Comparison of ENCODE assay signal across 7 cellular contexts in genomic region chr19:6735181-6735891, GRCh38. TPM values are rescaled to one million over a fixed set of nuclear protein-coding genes. Genes with fewer than 3 reads are reported as not detected.
DNase-seq lines count a peak whose midpoint lies in the region; TF ChIP-seq lines count a peak whose summit lies in the region.
"Had no signal": no experiment of that assay in that cellular context is flagged by ENCODE, and none has a peak within 500 bp of the region (broad histone marks: within the 10 kb centered on the region; RNA-seq: fewer than 3 reads in every experiment).

No MANE protein-coding gene starts in this region.

- peaks cover 13 to 20% of the 10 kb centered on the region in 2 donors for H3K36me3 ChIP-seq in thyroid gland

- WGBS in thyroid gland, 2 donors = 82 to 84% methylated on average over 15 of the region's 15 CpGs

- no peak overlapping the region for H3K4me3 ChIP-seq in fibroblast of mammary gland (ENCODE audit: control insufficient read depth, low read depth, low read length)
- H3K4me3 ChIP-seq in thyroid gland (replicated peaks in 1 of 3) = no peak overlapping the region

- no peaks in the 10 kb centered on the region for H3K9me3 Mint-ChIP-seq in activated naive CD4-positive, alpha-beta T cell treated with anti-CD3 and anti-CD28 coated beads for 36 hours
- H3K9me3 Mint-ChIP-seq: CD14-positive monocyte had no signal

- H3K4me1 ChIP-seq in thyroid gland = peaks cover 28 to 29% of the 10 kb centered on the region in 2 donors

- H3K27ac Mint-ChIP-seq in activated naive CD4-positive, alpha-beta T cell treated with anti-CD3 and anti-CD28 coated beads for 36 hours = peak overlapping the region; percentile 98

- TF ChIP-seq CTCF in fibroblast of mammary gland (conservative IDR thresholded peaks at IDR 0.05; ENCODE audit: control insufficient read depth, insufficient read depth, low read depth, low read length) (no peak), thyroid gland (IDR thresholded peaks at IDR 0.05) (no peak)

- TF ChIP-seq POLR2A in thyroid gland (IDR thresholded peaks at IDR 0.05) = no peak

- CTCF ChIA-PET in activated naive CD4-positive, alpha-beta T cell treated with anti-CD3 and anti-CD28 coated beads for 36 hours (lab: Charles Lee) = interaction anchor here (0.5 to 2.2 kb wide), 8 partner anchors 33 to 257 kb away, joined by 3 to 9 read pairs (median 6); partner anchors contain the start of gene TNFSF14

- peaks cover 15% of the 10 kb centered on the region for H3K36me3 Mint-ChIP-seq in activated naive CD4-positive, alpha-beta T cell treated with anti-CD3 and anti-CD28 coated beads for 36 hours (ENCODE audit: low read depth)

- intact Hi-C loops in activated naive CD4-positive, alpha-beta T cell treated with anti-CD3 and anti-CD28 coated beads for 36 hours (cut with micrococcal nuclease) = loop anchor here (5.0 kb wide), 1 partner anchor 203 kb away; the partner anchor contains the start of gene TNFSF9
- intact Hi-C loops in thyroid gland (cut with DNase I) = loop anchor here (5.0 to 10.0 kb wide), 2 partner anchors 103 to 129 kb away; no protein-coding TSS in a partner anchor

- H3K27me3 ChIP-seq in thyroid gland = no peaks in the 10 kb centered on the region

- H3K4me1 Mint-ChIP-seq in activated naive CD4-positive, alpha-beta T cell treated with anti-CD3 and anti-CD28 coated beads for 36 hours (ENCODE audit: low read depth) = peaks cover 31% of the 10 kb centered on the region

- H3K9me3 ChIP-seq in thyroid gland = no peaks in the 10 kb centered on the region

- peak overlapping the region; percentile 98 for H3K4me3 Mint-ChIP-seq in activated naive CD4-positive, alpha-beta T cell treated with anti-CD3 and anti-CD28 coated beads for 36 hours

- no peak for DNase-seq in activated naive CD4-positive, alpha-beta T cell treated with anti-CD3 and anti-CD28 coated beads for 36 hours
- DNase-seq in activated naive CD4-positive, alpha-beta T cell treated with anti-CD3 and anti-CD28 coated beads, Interleukin-2, amount 50 U/mL, for 16 hours = no peak
- DNase-seq in fibroblast of mammary gland (ENCODE audit: low read depth) (peak; percentile 14), thyroid gland (no peak), DMS114 treated with DMSO at 0.1 percent for 48 hours (lab: John Stamatoyannopoulos, UW; ENCODE audit: unreplicated experiment) (no peak), NCI-H2171 treated with DMSO at 0.1 percent for 48 hours (lab: John Stamatoyannopoulos, UW) (no peak)

- no peaks in the 10 kb centered on the region for H3K27me3 Mint-ChIP-seq in activated naive CD4-positive, alpha-beta T cell treated with anti-CD3 and anti-CD28 coated beads for 36 hours (ENCODE audit: low read depth)

- peak overlapping the region in 2 of 3 donors; percentile 90 to 91 for H3K27ac ChIP-seq in thyroid gland

RNA-seq across cellular contexts. Expression of gene GPR108, which starts 2.0 kb away (rescaled TPM):
- 10 to 100 TPM; 54.0 to 59.9 TPM for total RNA-seq in activated naive CD4-positive, alpha-beta T cell treated with anti-CD3 and anti-CD28 coated beads for 36 hours
- total RNA-seq in thyroid gland = 100 to 1,000 TPM in 3 of 4 donors, 10 to 100 TPM in 1; 87.9 to 152 (median 116) TPM

RNA-seq across cellular contexts. Expression of gene TRIP10, which starts 4.1 kb away (rescaled TPM):
- 10 to 100 TPM; 56.2 to 61.1 TPM for total RNA-seq in activated naive CD4-positive, alpha-beta T cell treated with anti-CD3 and anti-CD28 coated beads for 36 hours
- total RNA-seq in thyroid gland = 10 to 100 TPM; 48.9 to 65.8 (median 58.8) TPM

RNA-seq across cellular contexts. Expression of gene C3, which starts 14.9 kb away (rescaled TPM):
- under 1 TPM; 0.81 to 0.94 TPM for total RNA-seq in activated naive CD4-positive, alpha-beta T cell treated with anti-CD3 and anti-CD28 coated beads for 36 hours
- total RNA-seq in thyroid gland = 100 to 1,000 TPM; 126 to 631 (median 350) TPM

RNA-seq across cellular contexts. Expression of gene SH2D3A, which starts 31.9 kb away (rescaled TPM):
- 10 to 100 TPM; 23.2 to 24.9 TPM for total RNA-seq in activated naive CD4-positive, alpha-beta T cell treated with anti-CD3 and anti-CD28 coated beads for 36 hours
- 10 to 100 TPM; 14.1 to 27.4 (median 20.7) TPM for total RNA-seq in thyroid gland

RNA-seq across cellular contexts. Expression of gene VAV1, which starts 37.2 kb away (rescaled TPM):
- total RNA-seq in activated naive CD4-positive, alpha-beta T cell treated with anti-CD3 and anti-CD28 coated beads for 36 hours = 100 to 1,000 TPM in 1 of 2 experiments, 10 to 100 TPM in 1; 93.6 to 103 TPM
- total RNA-seq in thyroid gland = 1 to 10 TPM; 1.7 to 4.3 (median 2.6) TPM

Comparison
In these comparisons a context has a peak if more than half of its experiments do, and no peak if none do; other contexts are left out.
1. RNA of gene C3, which starts 14.9 kb away (total RNA-seq): 126 to 631 TPM in thyroid gland; 0.81 to 0.94 TPM in activated naive CD4-positive, alpha-beta T cell treated with anti-CD3 and anti-CD28 coated beads for 36 hours; every median in the first group is over 10 times any median in the second.